ENCODE assay signal across 8 cellular contexts in the genomic region with DNA sequence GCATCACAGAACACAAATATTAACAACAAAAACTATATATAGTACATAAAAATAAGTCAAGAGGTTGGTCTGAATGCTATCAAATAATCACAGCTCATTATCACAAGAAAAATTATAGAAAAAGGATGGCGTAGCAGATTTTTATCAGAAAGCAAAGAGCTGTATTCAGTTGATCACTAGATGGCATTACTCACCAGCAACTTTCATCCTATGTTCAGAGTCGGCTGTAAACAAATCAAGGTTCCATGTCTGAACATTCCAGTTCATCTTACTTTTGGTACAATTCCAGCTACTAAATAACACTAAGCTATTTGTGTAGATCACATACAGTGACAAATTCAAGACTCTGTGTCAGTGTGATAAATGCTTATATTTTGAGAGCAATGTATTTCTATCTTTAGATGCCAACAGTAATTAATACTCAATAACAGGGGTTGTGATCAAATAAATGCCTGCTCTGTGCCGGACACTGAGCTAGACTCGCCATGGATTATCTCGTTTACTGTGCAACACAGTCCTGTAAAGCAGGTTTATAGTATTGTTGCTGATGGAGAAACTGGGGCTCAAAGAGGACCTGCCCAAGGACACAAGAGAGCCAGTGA. TPM values are rescaled to one million over a fixed set of nuclear protein-coding genes. Genes with fewer than 3 reads are reported as not detected.
A peak's percentile ranks its signal among the peaks of the same experiment; 100 is the strongest.
DNase-seq lines count a peak whose midpoint lies in the region; ATAC-seq and TF ChIP-seq lines count a peak whose summit lies in the region.

No MANE protein-coding gene starts in this region.

- no TSS peak for BruUV-seq in OCI-LY7 (replicated peaks; lab: Mats Ljungman, UMichigan)

- H3K4me3 ChIP-seq in AG09309 (ENCODE audit: control insufficient read depth, low read depth, low read length) (no peak overlapping the region), OCI-LY7 (ENCODE audit: low read depth, low read length, poor library complexity, severe bottlenecking) (no peak overlapping the region)

- H3K4me2 ChIP-seq in OCI-LY7 (ENCODE audit: low read length) = no peak overlapping the region

- H4K20me1 ChIP-seq in OCI-LY7 (ENCODE audit: insufficient read depth, low read length) = no peaks in the 10 kb centered on the region

- no peaks in the 10 kb centered on the region for H3K9me3 ChIP-seq in OCI-LY7 (ENCODE audit: low read length)

- peaks cover 73% of the 10 kb centered on the region for H3K36me3 ChIP-seq in OCI-LY7 (ENCODE audit: insufficient read depth, low read length)

- POLR2A ChIA-PET in HEK293T (lab: Yijun Ruan, JAX) (interaction anchor here (0.9 to 1.6 kb wide), 5 partner anchors 10 to 96 kb away, joined by 3 to 6 read pairs (median 4); no protein-coding TSS in a partner anchor), OCI-LY7 (lab: Charles Lee) (interaction anchor here (0.6 to 0.9 kb wide), 6 partner anchors 12 to 1970 kb away, joined by 3 to 9 read pairs (median 3); no protein-coding TSS in a partner anchor)

- H3K9me3 Mint-ChIP-seq in natural killer cell = no peaks in the 10 kb centered on the region

- H3K79me2 ChIP-seq in OCI-LY7 (ENCODE audit: insufficient read depth, low read depth, low read length) = no peaks in the 10 kb centered on the region

- CTCF ChIA-PET in HEK293T (lab: Yijun Ruan, JAX) = interaction anchor here (0.6 to 1.4 kb wide), 8 partner anchors 9 to 457 kb away, joined by 3 to 8 read pairs (median 4); no protein-coding TSS in a partner anchor
- CTCF ChIA-PET in OCI-LY7 (lab: Charles Lee; ENCODE audit: unreplicated experiment) = interaction anchor here (0.6 kb wide), 1 partner anchor 391 kb away, joined by 3 read pairs; no protein-coding TSS in a partner anchor

- H3K36me3 Mint-ChIP-seq in natural killer cell = peaks cover 13% of the 10 kb centered on the region

- no peaks in the 10 kb centered on the region for H3K9me2 ChIP-seq in OCI-LY7 (ENCODE audit: insufficient read depth, low read length)

- DNase-seq in AG09309 (ENCODE audit: low read depth) = peak; percentile 39
- DNase-seq in HEK293T (ENCODE audit: extremely low spot score) = peak; percentile 20
- peak; percentile 26 for DNase-seq in OCI-LY7 (ENCODE audit: low spot score)
- peak; percentile 26 for DNase-seq in epithelial cell of prostate (ENCODE audit: low read depth, low spot score)
- DNase-seq in natural killer cell = no peak
- no peak for DNase-seq in occipital lobe (lab: John Stamatoyannopoulos, UW)

- H3K27me3 Mint-ChIP-seq in natural killer cell (ENCODE audit: low read depth in 2 of 2) = no peaks in the 10 kb centered on the region

- intact Hi-C loops in OCI-LY7 (cut with micrococcal nuclease; ENCODE audit: unreplicated experiment) (loop anchor here (2.0 to 10.0 kb wide), 2 partner anchors 213 to 395 kb away; no protein-coding TSS in a partner anchor), natural killer cell (cut with micrococcal nuclease) (loop anchor here (1.0 kb wide), 1 partner anchor 396 kb away; no protein-coding TSS in a partner anchor)

- no peak overlapping the region for H3K4me3 Mint-ChIP-seq in natural killer cell

- H3K27ac Mint-ChIP-seq in natural killer cell = peak overlapping the region; percentile 24 to 58

- peak in 1 of 3 donors; percentile 39 for ATAC-seq in natural killer cell
- ATAC-seq in GM18861 (IDR thresholded peaks at IDR 0.05; ENCODE audit: unreplicated experiment) = no peak
- no peak for ATAC-seq in GM18520 (IDR thresholded peaks at IDR 0.05; ENCODE audit: unreplicated experiment)

- no peaks in the 10 kb centered on the region for H3K4me1 ChIP-seq in OCI-LY7 (ENCODE audit: insufficient read depth, low read length, poor library complexity, severe bottlenecking)

- TF ChIP-seq CTCF in AG09309 (IDR thresholded peaks at IDR 0.05; ENCODE audit: control insufficient read depth, insufficient read depth, low read depth, low read length, missing control alignments) = peak; percentile 51
- TF ChIP-seq CTCF in OCI-LY7 (conservative IDR thresholded peaks at IDR 0.05; ENCODE audit: low read length) = peak; percentile 73
- TF ChIP-seq CTCF in natural killer cell (IDR thresholded peaks at IDR 0.05) = no peak

- peaks cover 11 to 18% of the 10 kb centered on the region in 2 donors for H3K4me1 Mint-ChIP-seq in natural killer cell

- H3K27ac ChIP-seq in OCI-LY7 (ENCODE audit: low read depth, low read length, poor library complexity, severe bottlenecking) = no peak overlapping the region
- H3K27ac ChIP-seq in epithelial cell of prostate = no peak overlapping the region

- no peak overlapping the region for H2AFZ ChIP-seq in OCI-LY7 (ENCODE audit: low read length)

TF ChIP-seq in HEK293T, 16 proteins besides CTCF, POLR2A, EP300 and RAD21:
- TF ChIP-seq HDGF (IDR thresholded peaks at IDR 0.05; ENCODE audit: borderline replicate concordance) = no peak
- no peak for TF ChIP-seq FOXK2 (IDR thresholded peaks at IDR 0.05)
- TF ChIP-seq FOXM1 (IDR thresholded peaks at IDR 0.05; ENCODE audit: borderline replicate concordance) = no peak
- no peak for TF ChIP-seq SUZ12 (IDR thresholded peaks at IDR 0.05)
- no peak for TF ChIP-seq BHLHE40 (IDR thresholded peaks at IDR 0.05; ENCODE audit: borderline replicate concordance)
- TF ChIP-seq CTBP1 (IDR thresholded peaks at IDR 0.05; ENCODE audit: borderline replicate concordance) = no peak
- no peak for TF ChIP-seq FOXA1 (IDR thresholded peaks at IDR 0.05)

RNA-seq across cellular contexts. Expression of a gene that starts 30.1 kb away (rescaled TPM):
- total RNA-seq in OCI-LY7 (2014; rRNA removed; shearing (Covaris generic)) = 12.3 and 15.4 TPM in 2 replicates
- 16.6 and 19.1 TPM in 2 replicates for total RNA-seq in OCI-LY7 (2022)
- total RNA-seq in natural killer cell = 10 to 100 TPM; 32.6 to 46.3 (median 40.7) TPM
- total RNA-seq in occipital lobe = 20.1 TPM

RNA-seq across cellular contexts. Expression of a gene that starts 45.3 kb away (rescaled TPM):
- total RNA-seq in OCI-LY7 (2014; rRNA removed; shearing (Covaris generic)) = 100 and 117 TPM in 2 replicates
- 76.9 and 92.7 TPM in 2 replicates for total RNA-seq in OCI-LY7 (2022)
- total RNA-seq in natural killer cell = 10 to 100 TPM; 84.1 to 97.1 (median 93.1) TPM
- total RNA-seq in occipital lobe = 64.1 TPM

Comparison
In these comparisons a context has a peak if more than half of its experiments do, and no peak if none do; other contexts are left out.
1. DNase-seq: peak in AG09309 (single experiment), HEK293T (single experiment), OCI-LY7 (single experiment) and epithelial cell of prostate (single experiment); none in natural killer cell (single experiment) and occipital lobe (single experiment).